8 cellular contexts compared by ENCODE assay signal in the genomic region with DNA sequence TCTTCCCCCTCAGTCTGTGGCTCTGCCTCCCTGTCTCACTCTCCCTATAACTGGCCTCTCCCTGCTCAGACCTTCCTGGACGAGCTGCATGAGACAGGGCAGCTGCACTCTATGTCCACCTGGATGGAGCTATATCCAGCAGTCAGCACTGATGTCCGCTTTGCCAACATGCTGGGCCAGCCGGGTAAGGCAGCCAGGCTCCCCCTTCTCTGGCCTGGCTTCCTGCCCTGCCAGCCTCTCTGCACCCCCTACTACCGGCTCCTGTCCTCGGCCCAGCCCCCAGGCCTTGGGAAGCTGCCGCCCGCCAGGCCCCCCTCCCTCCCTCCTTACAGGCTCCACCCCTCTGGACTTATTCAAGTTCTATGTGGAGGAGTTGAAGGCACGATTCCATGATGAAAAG. TPM values are rescaled to one million over a fixed set of nuclear protein-coding genes. Genes with fewer than 3 reads are reported as not detected.
A peak's percentile ranks its signal among the peaks of the same experiment; 100 is the strongest.
DNase-seq lines count a peak whose midpoint lies in the region; ATAC-seq, FAIRE-seq and TF ChIP-seq lines count a peak whose summit lies in the region.

No MANE protein-coding gene starts in this region.

- ATAC-seq in DND-41 (ENCODE audit: insufficient read depth, low read depth) (no peak), Panc1 (peak; percentile 27; the same call in 1 of the 2 replicates), HG03432 (IDR thresholded peaks at IDR 0.05; ENCODE audit: unreplicated experiment) (no peak), HG02678 (IDR thresholded peaks at IDR 0.05; ENCODE audit: unreplicated experiment) (no peak), HG02970 (IDR thresholded peaks at IDR 0.05; ENCODE audit: low FRiP score, unreplicated experiment) (no peak)

- TF ChIP-seq POLR2A in endothelial cell of umbilical vein (IDR thresholded peaks at IDR 0.05; ENCODE audit: low read depth, low read length): no peak

- dilution Hi-C loops in endothelial cell of umbilical vein (cut with MboI; ENCODE audit: extremely low pct_ligation_motif_present, low sequenced_read_pairs): no loop called here

- in situ Hi-C loops in Panc1 (cut with HindIII; ENCODE audit: low pct_unique_long_range_greater_than_20kb, low sequenced_read_pairs): no loop called here

- peak overlapping the region; percentile 3 for H3K4me3 Mint-ChIP-seq in neural crest cell

- H3K27ac Mint-ChIP-seq in neural crest cell (ENCODE audit: unreplicated experiment): peak overlapping the region; percentile 40

- POLR2A ChIA-PET in Panc1 (lab: Charles Lee) (no interaction called here), endothelial cell of umbilical vein (lab: Charles Lee) (interaction anchor here (1.0 kb wide), 1 partner anchor 36 kb away, joined by 3 read pairs; no protein-coding TSS in a partner anchor)

- H3K4me1 ChIP-seq in DND-41 (ENCODE audit: insufficient read depth, low read length) (peaks cover 8% of the 10 kb centered on the region; the same call in 1 of the 2 replicates), Panc1 (ENCODE audit: control insufficient read depth, insufficient read depth, low read length) (no peaks in the 10 kb centered on the region; the same call in 1 of the 2 replicates), endothelial cell of umbilical vein (ENCODE audit: control insufficient read depth, extremely low read depth, insufficient read depth, low read length) (peaks cover 12% of the 10 kb centered on the region)

- H3K9ac ChIP-seq in DND-41 (ENCODE audit: low read depth, low read length): no peak overlapping the region
- H3K9ac ChIP-seq in endothelial cell of umbilical vein (replicated peaks; ENCODE audit: extremely low read depth, insufficient read depth, low read length): no peak overlapping the region

- CTCF ChIA-PET in Panc1 (lab: Charles Lee): interaction anchor here (0.5 to 1.4 kb wide), 6 partner anchors 8 to 201 kb away, joined by 3 to 12 read pairs (median 6); a partner anchor contains a TSS
- CTCF ChIA-PET in endothelial cell of umbilical vein (lab: Charles Lee): interaction anchor here (1.0 to 4.6 kb wide), 21 partner anchors 8 to 305 kb away, joined by 3 to 59 read pairs (median 8); a partner anchor contains a TSS

- H3K9me3 Mint-ChIP-seq in neural crest cell: no peaks in the 10 kb centered on the region

- H3K36me3 Mint-ChIP-seq in neural crest cell (ENCODE audit: low read depth): no peaks in the 10 kb centered on the region

- DNase-seq in DND-41 (no peak), Panc1 (ENCODE audit: low read depth, low spot score) (no peak), endothelial cell of umbilical vein (ENCODE audit: low read depth, low spot score) (peak; percentile 57), neural crest cell (ENCODE audit: low read depth, low spot score) (no peak), amniotic stem cell (lab: John Stamatoyannopoulos, UW) (no peak)

- H3K27me3 Mint-ChIP-seq in neural crest cell (ENCODE audit: low read depth): no peaks in the 10 kb centered on the region

- H3K9me1 ChIP-seq in endothelial cell of umbilical vein (replicated peaks; ENCODE audit: control insufficient read depth, extremely low read depth, insufficient read depth, low read length): no peaks in the 10 kb centered on the region

- 0 out of 2 replicates have a peak overlapping the region, but pooled peaks have one; percentile 28 for H2AFZ ChIP-seq in DND-41 (ENCODE audit: low read depth, low read length)
- no peak overlapping the region for H2AFZ ChIP-seq in endothelial cell of umbilical vein (ENCODE audit: low read depth, low read length)

- no TSS peak for BruUV-seq in Panc1 (replicated peaks; lab: Mats Ljungman, UMichigan)
- BruUV-seq in endothelial cell of umbilical vein (replicated peaks; lab: Mats Ljungman, UMichigan): no TSS peak

- H3K27me3 ChIP-seq in DND-41 (ENCODE audit: insufficient read depth, low read length, poor library complexity) (no peaks in the 10 kb centered on the region), Panc1 (ENCODE audit: control insufficient read depth, insufficient read depth, low read length) (no peaks in the 10 kb centered on the region), endothelial cell of umbilical vein (ENCODE audit: control insufficient read depth in 2 of 2, insufficient read depth in 2 of 2, low read length in 2 of 2) (no peaks in the 10 kb centered on the region)

- TF ChIP-seq CTCF in DND-41 (IDR thresholded peaks at IDR 0.05; ENCODE audit: borderline replicate concordance, extremely low read depth, low read length, poor library complexity, severe bottlenecking) (no peak), Panc1 (IDR thresholded peaks at IDR 0.05) (no peak), endothelial cell of umbilical vein (IDR thresholded peaks at IDR 0.05; ENCODE audit: extremely low read depth in 1 of 2, insufficient read depth in 1 of 2, low read depth in 1 of 2, low read length in 2 of 2) (no peak), neural crest cell (conservative IDR thresholded peaks at IDR 0.05) (no peak)

- no peak overlapping the region for H3K4me3 ChIP-seq in DND-41 (ENCODE audit: low read depth in 1 of 2, low read length in 2 of 2)
- H3K4me3 ChIP-seq in Panc1 (ENCODE audit: low read depth in 2 of 2, low read length in 2 of 2): no peak overlapping the region
- H3K4me3 ChIP-seq in endothelial cell of umbilical vein (replicated peaks in 1 of 3; ENCODE audit: insufficient read depth in 1 of 3, low read depth in 1 of 3, low read length in 3 of 3): no peak overlapping the region

- no peak for FAIRE-seq in endothelial cell of umbilical vein (lab: Jason Lieb, UNC)

- intact Hi-C loops in Panc1 (cut with micrococcal nuclease; ENCODE audit: unreplicated experiment) (loop anchor here (2.0 kb wide), 1 partner anchor 69 kb away; a partner anchor contains a TSS), endothelial cell of umbilical vein (cut with micrococcal nuclease) (loop anchor here (1.0 to 5.0 kb wide), 3 partner anchors 70 to 190 kb away; a partner anchor contains a TSS)

- H3K9me3 ChIP-seq in DND-41 (ENCODE audit: insufficient read depth, low read length, severe bottlenecking) (no peaks in the 10 kb centered on the region), Panc1 (ENCODE audit: control insufficient read depth, insufficient read depth, low read depth, low read length) (no peaks in the 10 kb centered on the region), endothelial cell of umbilical vein (replicated peaks; ENCODE audit: control insufficient read depth, insufficient read depth, low read length) (no peaks in the 10 kb centered on the region)

- H3K36me3 ChIP-seq in DND-41 (ENCODE audit: insufficient read depth, low read length) (no peaks in the 10 kb centered on the region), Panc1 (ENCODE audit: control insufficient read depth, insufficient read depth, low read length) (no peaks in the 10 kb centered on the region; the same call in 1 of the 2 replicates), endothelial cell of umbilical vein (ENCODE audit: control insufficient read depth in 2 of 2, extremely low read depth in 1 of 2, insufficient read depth in 2 of 2, low read length in 2 of 2) (peaks cover 0 to 3% of the 10 kb centered on the region in 2 experiments)

- H3K79me2 ChIP-seq in DND-41 (ENCODE audit: insufficient read depth, low read length) (no peaks in the 10 kb centered on the region), endothelial cell of umbilical vein (ENCODE audit: control insufficient read depth, insufficient read depth, low read length) (no peaks in the 10 kb centered on the region)

- no peak overlapping the region for H3K4me2 ChIP-seq in DND-41 (ENCODE audit: insufficient read depth, low read length)
- peak overlapping the region; percentile 28 for H3K4me2 ChIP-seq in endothelial cell of umbilical vein (ENCODE audit: insufficient read depth, low read length)

- H4K20me1 ChIP-seq in DND-41 (ENCODE audit: insufficient read depth, low read length) (no peaks in the 10 kb centered on the region; the same call in 1 of the 2 replicates), endothelial cell of umbilical vein (replicated peaks; ENCODE audit: control insufficient read depth, extremely low read depth, insufficient read depth, low read length) (no peaks in the 10 kb centered on the region)

- H3K27ac ChIP-seq in DND-41 (ENCODE audit: low read length): 0 out of 2 replicates have a peak overlapping the region, but pooled peaks have one; percentile 33
- H3K27ac ChIP-seq in Panc1 (ENCODE audit: low read length): no peak overlapping the region
- peak overlapping the region; percentile 48 for H3K27ac ChIP-seq in endothelial cell of umbilical vein (ENCODE audit: insufficient read depth, low read depth, low read length)

- peaks cover 37% of the 10 kb centered on the region for H3K4me1 Mint-ChIP-seq in neural crest cell

TF ChIP-seq in endothelial cell of umbilical vein, 7 proteins besides CTCF, POLR2A, EP300 and RAD21 (continues in another document):
- TF ChIP-seq POLR2AphosphoS5 (IDR thresholded peaks at IDR 0.05; ENCODE audit: insufficient read depth, low read depth, low read length) (no peak), EZH2 (IDR thresholded peaks at IDR 0.05; ENCODE audit: borderline replicate concordance, low read depth, low read length, severe bottlenecking) (no peak)

RNA-seq across cellular contexts. Expression of a gene that starts 14.0 kb away (rescaled TPM):
- total RNA-seq in Panc1 (2021; ENCODE audit: unreplicated experiment): 26.3 TPM
- polyA plus RNA-seq in Panc1 (2012; ENCODE audit: insufficient read length): 22.4 TPM
- 9.5 and 9.9 TPM in 2 replicates for total RNA-seq in endothelial cell of umbilical vein
- 5.4 TPM in 2 replicates for polyA plus RNA-seq in endothelial cell of umbilical vein
- 4.3 and 5.3 TPM in 2 replicates for polyA plus RNA-seq in endothelial cell of umbilical vein (2011; cell fraction: cytosol; rRNA removed)
- polyA plus RNA-seq in endothelial cell of umbilical vein (2011; cell fraction: nucleus; rRNA removed): 32.8 and 33.2 TPM in 2 replicates
- 4.4 and 6.2 TPM in 2 replicates for polyA plus RNA-seq in endothelial cell of umbilical vein (2012)
- polyA minus RNA-seq in endothelial cell of umbilical vein: 7.8 and 9.3 TPM in 2 replicates
- polyA minus RNA-seq in endothelial cell of umbilical vein (2011; cell fraction: cytosol; rRNA and poly(A)+ RNA removed): 3.9 TPM
- 8.2 and 11.7 TPM in 2 replicates for polyA minus RNA-seq in endothelial cell of umbilical vein (2011; cell fraction: nucleus; rRNA and poly(A)+ RNA removed)
- total RNA-seq in neural crest cell: 24.4 and 27.0 TPM in 2 replicates

RNA-seq across cellular contexts. Expression of a gene that starts 32.0 kb away (rescaled TPM):
- total RNA-seq in Panc1 (2021; ENCODE audit: unreplicated experiment) (0.13 TPM), endothelial cell of umbilical vein (0.21 and 0.33 TPM in 2 replicates), neural crest cell (0.28 TPM in 1 of 2 replicates, not detected in the other)
- polyA plus RNA-seq in Panc1 (2012; ENCODE audit: insufficient read length): 0.13 TPM
- 0.10 and 0.11 TPM in 2 replicates for polyA plus RNA-seq in endothelial cell of umbilical vein
- 0.06 TPM in 2 replicates for polyA plus RNA-seq in endothelial cell of umbilical vein (2011; cell fraction: cytosol; rRNA removed)
- 0.78 and 0.90 TPM in 2 replicates for polyA plus RNA-seq in endothelial cell of umbilical vein (2011; cell fraction: nucleus; rRNA removed)
- polyA plus RNA-seq in endothelial cell of umbilical vein (2012): 0.16 and 0.56 TPM in 2 replicates
- polyA minus RNA-seq in endothelial cell of umbilical vein: 0.36 and 0.62 TPM in 2 replicates
- not detected for polyA minus RNA-seq in endothelial cell of umbilical vein (2011; cell fraction: cytosol; rRNA and poly(A)+ RNA removed)
- 0.72 and 0.87 TPM in 2 replicates for polyA minus RNA-seq in endothelial cell of umbilical vein (2011; cell fraction: nucleus; rRNA and poly(A)+ RNA removed)
